19 cellular contexts compared by ENCODE assay signal in the genomic region with DNA sequence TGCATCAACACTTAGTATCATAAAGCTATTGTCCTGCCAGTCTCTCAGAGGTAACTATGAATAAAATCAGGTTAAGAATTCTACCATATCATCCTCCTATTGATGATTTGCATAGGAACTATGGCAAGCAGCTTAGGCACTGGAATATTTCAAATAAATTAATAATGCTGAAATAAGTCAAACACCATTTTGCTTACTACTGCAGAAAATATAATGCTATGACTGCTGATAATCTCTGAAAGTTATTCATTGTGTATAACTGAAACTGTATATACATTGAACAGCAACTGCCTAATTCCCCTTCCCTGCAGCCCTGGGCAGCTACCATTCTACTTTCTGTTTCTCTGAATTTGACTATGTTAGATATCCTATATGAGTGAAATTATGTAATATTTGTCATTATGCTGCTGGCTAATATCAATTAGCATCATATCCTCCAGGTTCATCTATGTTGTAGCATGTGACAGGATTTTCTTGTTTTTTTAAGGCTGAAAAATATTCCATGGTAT.
A peak's percentile ranks its signal among the peaks of the same experiment; 100 is the strongest.
DNase-seq lines count a peak whose midpoint lies in the region; ATAC-seq, FAIRE-seq and TF ChIP-seq lines count a peak whose summit lies in the region.
"Had no signal": no experiment of that assay in that cellular context is flagged by ENCODE, and none has a peak within 500 bp of the region (broad histone marks: within the 10 kb centered on the region; RNA-seq: fewer than 3 reads in every experiment).

No MANE protein-coding gene starts in this region.

- TF ChIP-seq POLR2A in HepG2 (IDR thresholded peaks at IDR 0.05; ENCODE audit: insufficient read depth in 1 of 2, low read depth in 2 of 2, low read length in 2 of 2) (no peak), right lobe of liver (IDR thresholded peaks at IDR 0.05) (no peak), IMR-90 (IDR thresholded peaks at IDR 0.05; ENCODE audit: low read depth, low read length) (no peak)

- CTCF ChIA-PET in HepG2 (lab: Yijun Ruan, JAX; ENCODE audit: low intra/inter-chr PET ratio, low total read pairs) (no interaction called here), IMR-90 (lab: Yijun Ruan, JAX) (no interaction called here)
- CTCF ChIA-PET in activated CD4-positive, alpha-beta T cell treated with anti-CD3 and anti-CD28 coated beads, Interleukin-2, amount 10 ng/mL, durations not matched to agents 7 days and 5 days (lab: Charles Lee) = no interaction called here

- no peaks in the 10 kb centered on the region for H3K79me1 ChIP-seq in IMR-90 (ENCODE audit: low read depth in 1 of 2, low read length in 2 of 2)

- no peaks in the 10 kb centered on the region; a peak in 1 of 5 replicates for H3K27me3 ChIP-seq in HepG2 (ENCODE audit: control insufficient read depth in 1 of 2, insufficient read depth in 2 of 2, low read length in 2 of 2)
- H3K27me3 ChIP-seq in right lobe of liver = no peaks in the 10 kb centered on the region
- H3K27me3 ChIP-seq in IMR-90 (ENCODE audit: control insufficient read depth, insufficient read depth, low read length) = no peaks in the 10 kb centered on the region

- H3K4me3 Mint-ChIP-seq in activated CD4-positive, alpha-beta T cell treated with anti-CD3 and anti-CD28 coated beads, Interleukin-2, amount 10 ng/mL, durations not matched to agents 7 days and 5 days = no peak overlapping the region
- H3K4me3 Mint-ChIP-seq: CD4-positive, alpha-beta memory T cell had no signal

- no peaks in the 10 kb centered on the region for H3K27me3 Mint-ChIP-seq in activated CD4-positive, alpha-beta T cell treated with anti-CD3 and anti-CD28 coated beads, Interleukin-2, amount 10 ng/mL, durations not matched to agents 7 days and 5 days
- H3K27me3 Mint-ChIP-seq: CD4-positive, alpha-beta memory T cell had no signal

- DNase-seq in HepG2 (ENCODE audit: low spot score) (no peak), right lobe of liver (no peak), IMR-90 (no peak), SK-N-MC (ENCODE audit: low read depth, low spot score) (no peak), GM19240 (ENCODE audit: insufficient read length, low spot score) (no peak)
- no peak for DNase-seq in activated naive CD4-positive, alpha-beta T cell (lab: John Stamatoyannopoulos, UW)
- DNase-seq in activated CD4-positive, alpha-beta T cell treated with anti-CD3 and anti-CD28 coated beads, Interleukin-2, amount 10 ng/mL, durations not matched to agents 7 days and 5 days = no peak
- DNase-seq: C1 segment of cervical spinal cord; Caco-2; CD4-positive, alpha-beta memory T cell; DMS153; DND-41; GM23248; H7; HCEC 1CT had no signal

- no peak overlapping the region for H4K91ac ChIP-seq in IMR-90 (ENCODE audit: insufficient read depth, low read depth, low read length)

- no peak overlapping the region for H3K27ac Mint-ChIP-seq in activated CD4-positive, alpha-beta T cell treated with anti-CD3 and anti-CD28 coated beads, Interleukin-2, amount 10 ng/mL, durations not matched to agents 7 days and 5 days
- H3K27ac Mint-ChIP-seq: CD4-positive, alpha-beta memory T cell had no signal

- FAIRE-seq in HepG2 (lab: Jason Lieb, UNC) = no peak
- FAIRE-seq: G401.6, H1 had no signal

- no peaks in the 10 kb centered on the region for H3K9me1 ChIP-seq in IMR-90 (ENCODE audit: insufficient read depth, low read length)

- H3K36me3 ChIP-seq in HepG2 (replicated peaks in 1 of 2; ENCODE audit: control insufficient read depth in 1 of 2, insufficient read depth in 2 of 2, low read length in 2 of 2) = no peaks in the 10 kb centered on the region
- H3K36me3 ChIP-seq in right lobe of liver = no peaks in the 10 kb centered on the region
- no peaks in the 10 kb centered on the region for H3K36me3 ChIP-seq in IMR-90 (ENCODE audit: control insufficient read depth, insufficient read depth, low read length)
- no peaks in the 10 kb centered on the region for H3K36me3 ChIP-seq in SK-N-MC (ENCODE audit: insufficient read depth, low read length)

- in situ Hi-C loops in HepG2 (cut with HindIII; ENCODE audit: extremely low pct_ligation_motif_present, low pct_unique_long_range_greater_than_20kb) (no loop called here), IMR-90 (cut with MboI; ENCODE audit: low sequenced_read_pairs) (no loop called here)

- no peaks in the 10 kb centered on the region for H3K36me3 Mint-ChIP-seq in activated CD4-positive, alpha-beta T cell treated with anti-CD3 and anti-CD28 coated beads, Interleukin-2, amount 10 ng/mL, durations not matched to agents 7 days and 5 days (ENCODE audit: low read depth)
- H3K36me3 Mint-ChIP-seq: CD4-positive, alpha-beta memory T cell had no signal

- H3K14ac ChIP-seq in IMR-90 (replicated peaks; ENCODE audit: low read depth, low read length) = no peak overlapping the region

- H2AK5ac ChIP-seq in IMR-90 (ENCODE audit: low read depth, low read length) = no peak overlapping the region

- ATAC-seq in HepG2 = no peak
- no peak for ATAC-seq in right lobe of liver
- ATAC-seq in IMR-90 (ENCODE audit: low read depth) = no peak
- no peak for ATAC-seq in GM18907 (IDR thresholded peaks at IDR 0.05; ENCODE audit: unreplicated experiment)

- H3K18ac ChIP-seq in IMR-90 (ENCODE audit: low read depth, low read length) = no peak overlapping the region

- no peak overlapping the region for H2BK5ac ChIP-seq in IMR-90 (ENCODE audit: low read depth, low read length, poor library complexity, severe bottlenecking)

- H2BK120ac ChIP-seq in IMR-90 (ENCODE audit: low read depth, low read length) = no peak overlapping the region

- H3K27ac ChIP-seq in HepG2 (ENCODE audit: extremely low read length, insufficient read depth, low read length) (no peak overlapping the region), right lobe of liver (no peak overlapping the region), IMR-90 (ENCODE audit: insufficient read depth, low read length) (no peak overlapping the region), SK-N-MC (peak overlapping the region; percentile 19; the same call in 1 of the 2 replicates)
- H3K27ac ChIP-seq: 22Rv1, GM23248 had no signal

- POLR2A ChIA-PET in HepG2 (lab: Yijun Ruan, JAX) = no interaction called here
- POLR2A ChIA-PET in IMR-90 (lab: Charles Lee; ENCODE audit: unreplicated experiment) = no interaction called here
- POLR2A ChIA-PET in activated CD4-positive, alpha-beta T cell treated with anti-CD3 and anti-CD28 coated beads, Interleukin-2, amount 10 ng/mL, durations not matched to agents 7 days and 5 days (lab: Charles Lee) = no interaction called here

- H4K5ac ChIP-seq in IMR-90 (ENCODE audit: low read depth, low read length) = no peak overlapping the region

- H3K4me1 Mint-ChIP-seq in activated CD4-positive, alpha-beta T cell treated with anti-CD3 and anti-CD28 coated beads, Interleukin-2, amount 10 ng/mL, durations not matched to agents 7 days and 5 days = no peaks in the 10 kb centered on the region
- H3K4me1 Mint-ChIP-seq: CD4-positive, alpha-beta memory T cell had no signal

- H3K56ac ChIP-seq in IMR-90 (ENCODE audit: extremely low read depth, insufficient read depth, low read length) = no peak overlapping the region

- H3K23ac ChIP-seq in IMR-90 (ENCODE audit: low read depth, low read length) = no peak overlapping the region

- H3K4ac ChIP-seq in IMR-90 (ENCODE audit: low read depth, low read length) = no peak overlapping the region

- H2BK15ac ChIP-seq in IMR-90 (ENCODE audit: low read depth, low read length) = no peak overlapping the region

- no peak for TF ChIP-seq RAD21 in HepG2 (CRISPR knock-in tag; IDR thresholded peaks at IDR 0.05)
- TF ChIP-seq RAD21 in IMR-90 (IDR thresholded peaks at IDR 0.05; ENCODE audit: low read length) = no peak

- H3K4me1 ChIP-seq in HepG2 (ENCODE audit: insufficient read depth, low read length) (no peaks in the 10 kb centered on the region), right lobe of liver (no peaks in the 10 kb centered on the region), IMR-90 (ENCODE audit: control insufficient read depth, insufficient read depth, low read length) (no peaks in the 10 kb centered on the region)
- H3K4me1 ChIP-seq: Caco-2 had no signal

- no peak overlapping the region for H2AFZ ChIP-seq in HepG2 (ENCODE audit: low read length)
- no peak overlapping the region for H2AFZ ChIP-seq in IMR-90 (replicated peaks; ENCODE audit: low read length, poor library complexity)
- H2AFZ ChIP-seq: GM23248 had no signal

- BruUV-seq in HepG2 (replicated peaks; lab: Mats Ljungman, UMichigan) (no TSS peak), IMR-90 (replicated peaks; lab: Mats Ljungman, UMichigan) (no TSS peak)

- H3K9me3 ChIP-seq in HepG2 (ENCODE audit: low read length) (no peaks in the 10 kb centered on the region), right lobe of liver (no peaks in the 10 kb centered on the region), IMR-90 (ENCODE audit: control insufficient read depth, insufficient read depth, low read length) (no peaks in the 10 kb centered on the region), SK-N-MC (ENCODE audit: low read depth, low read length) (no peaks in the 10 kb centered on the region; the same call in 1 of the 2 replicates)

- H2AK9ac ChIP-seq in IMR-90 (replicated peaks; ENCODE audit: low read depth, low read length, poor library complexity) = no peak overlapping the region

- H3K9ac ChIP-seq in HepG2 (ENCODE audit: insufficient read depth, low read depth, low read length) (no peak overlapping the region), IMR-90 (ENCODE audit: low read depth, low read length) (no peak overlapping the region), SK-N-MC (ENCODE audit: insufficient read length) (no peak overlapping the region)
- H3K9ac ChIP-seq: GM23248 had no signal

- TF ChIP-seq EP300 in HepG2 (IDR thresholded peaks at IDR 0.05; ENCODE audit: low read depth in 2 of 2, low read length in 2 of 2) (no peak), HepG2 (CRISPR knock-in tag; IDR thresholded peaks at IDR 0.05; ENCODE audit: borderline replicate concordance) (no peak)

- TF ChIP-seq CTCF in HepG2 (CRISPR knock-in tag; IDR thresholded peaks at IDR 0.05) = no peak
- TF ChIP-seq CTCF in right lobe of liver (IDR thresholded peaks at IDR 0.05) = no peak
- TF ChIP-seq CTCF in IMR-90 (conservative IDR thresholded peaks at IDR 0.05; ENCODE audit: low read depth, low read length) = no peak

- intact Hi-C loops in HepG2 (cut with micrococcal nuclease; ENCODE audit: unreplicated experiment) = no loop called here
- intact Hi-C loops in right lobe of liver (cut with DNase I) = no loop called here
- intact Hi-C loops in IMR-90 (cut with micrococcal nuclease) = no loop called here

- H3K79me2 ChIP-seq in HepG2 (ENCODE audit: insufficient read depth, low read length) = no peaks in the 10 kb centered on the region

- H2BK20ac ChIP-seq in IMR-90 (ENCODE audit: low read depth, low read length) = no peak overlapping the region

- H4K8ac ChIP-seq in IMR-90 (ENCODE audit: low read depth in 2 of 2, low read length in 2 of 2) = no peak overlapping the region

- no peaks in the 10 kb centered on the region for H3K9me3 Mint-ChIP-seq in activated CD4-positive, alpha-beta T cell treated with anti-CD3 and anti-CD28 coated beads, Interleukin-2, amount 10 ng/mL, durations not matched to agents 7 days and 5 days

- H3K4me2 ChIP-seq in HepG2 (ENCODE audit: low read depth, low read length) = no peak overlapping the region
- no peak overlapping the region for H3K4me2 ChIP-seq in IMR-90 (ENCODE audit: low read depth, low read length)

- no peak overlapping the region for H3K4me3 ChIP-seq in HepG2 (replicated peaks in 1 of 3; ENCODE audit: insufficient read depth in 1 of 3, low read depth in 2 of 3, low read length in 3 of 3)
- H3K4me3 ChIP-seq in right lobe of liver = no peak overlapping the region
- no peak overlapping the region for H3K4me3 ChIP-seq in IMR-90 (ENCODE audit: insufficient read depth, low read depth, low read length)
- H3K4me3 ChIP-seq in SK-N-MC = no peak overlapping the region
- H3K4me3 ChIP-seq: GM23248 had no signal

- no peaks in the 10 kb centered on the region for H4K20me1 ChIP-seq in HepG2 (ENCODE audit: insufficient read depth, low read length)
- H4K20me1 ChIP-seq in IMR-90 (ENCODE audit: insufficient read depth, low read length) = no peaks in the 10 kb centered on the region

- dilution Hi-C loops in IMR-90 (cut with HindIII; ENCODE audit: low sequenced_read_pairs, unreplicated experiment) = no loop called here
